31 cellular contexts compared by ENCODE assay signal in the genomic region with DNA sequence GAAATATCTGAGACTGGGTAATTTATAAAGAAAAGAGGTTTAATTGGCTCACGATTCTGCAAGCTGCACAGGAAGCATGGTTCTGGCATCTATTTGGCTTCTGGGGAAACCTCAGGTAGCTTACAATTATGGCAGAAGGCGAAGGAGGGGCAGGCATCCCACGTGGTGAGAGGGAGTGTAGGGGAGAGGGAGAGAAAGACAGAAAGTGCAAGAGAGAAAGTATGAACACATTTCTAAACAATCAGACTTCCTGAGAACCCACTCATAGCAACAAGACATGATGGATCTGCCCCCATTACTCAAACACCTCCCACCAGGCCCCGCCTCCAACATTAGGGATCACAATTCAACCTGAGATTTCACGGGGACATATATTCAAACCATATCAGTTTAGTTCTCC.
"Had no signal": no experiment of that assay in that cellular context is flagged by ENCODE, and none has a peak within 500 bp of the region (broad histone marks: within the 10 kb centered on the region; RNA-seq: fewer than 3 reads in every experiment).

No MANE protein-coding gene starts in this region.

- H3K36me3 Mint-ChIP-seq: activated naive CD8-positive, alpha-beta T cell treated with anti-CD3 and anti-CD28 coated beads, Interleukin-2, amount 10 ng/mL, durations not matched to agents 7 days and 5 days; brain had no signal

- ATAC-seq: activated CD4-positive, CD25-positive, alpha-beta regulatory T cell treated with anti-CD3 and anti-CD28 coated beads, Interleukin-2, amount 50 U/mL, for 24 hours; esophagus mucosa; foreskin keratinocyte; gastrocnemius medialis; heart left ventricle; T-cell had no signal

- DNase-seq: activated B cell treated with CpG ODN at 0.5 μM for 24 hours; activated CD4-positive, alpha-beta T cell treated with anti-CD3 and anti-CD28 coated beads for 4 hours; activated CD4-positive, alpha-beta T cell treated with anti-CD3 and anti-CD28 coated beads, Interleukin-2, amount 50 U/mL, for 1 hour; activated effector memory CD4-positive, alpha-beta T cell treated with anti-CD3 and anti-CD28 coated beads, Interleukin-2, amount 50 U/mL, for 16 hours; activated naive CD4-positive, alpha-beta T cell treated with anti-CD3 and anti-CD28 coated beads, Interleukin-2, amount 10 ng/mL, durations not matched to agents 7 days and 5 days; activated naive CD8-positive, alpha-beta T cell treated with anti-CD3 and anti-CD28 coated beads, Interleukin-2, amount 10 ng/mL, durations not matched to agents 7 days and 5 days; activated T-cell treated with anti-CD3 and anti-CD28 coated beads, Interleukin-2, amount 50 U/mL, for 4 hours; central memory CD4-positive, alpha-beta T cell; cerebellar nuclear complex; colonic mucosa; effector CD8-positive, alpha-beta T cell; endodermal cell; foreskin keratinocyte; gastrocnemius medialis; glutamatergic neuron; heart left ventricle; SK-N-SH; SW 1271; T-cell; T1000; WERI-Rb-1 had no signal

- H3K27ac ChIP-seq: ascending aorta, breast epithelium, cardiac muscle cell, colonic mucosa, foreskin keratinocyte, gastrocnemius medialis, heart left ventricle, WERI-Rb-1 had no signal

- H3K4me3 Mint-ChIP-seq: activated B cell treated with CpG ODN at 0.5 μM for 24 hours; activated naive CD4-positive, alpha-beta T cell treated with anti-CD3 and anti-CD28 coated beads, Interleukin-2, amount 10 ng/mL, durations not matched to agents 7 days and 5 days; activated naive CD8-positive, alpha-beta T cell treated with anti-CD3 and anti-CD28 coated beads, Interleukin-2, amount 10 ng/mL, durations not matched to agents 7 days and 5 days; activated T-cell treated with anti-CD3 and anti-CD28 coated beads, Interleukin-2, amount 50 U/mL, for 4 hours; brain; endodermal cell; T-cell; T-helper 1 cell treated with Interleukin-12 subunit alpha and Interleukin-12 subunit beta and Interleukin-4 antibody, amounts not matched to agents 30 μg/mL and 1 μg/mL, for 36 hours; T-helper 2 cell treated with Interferon-gamma antibody and Interleukin-4, amounts not matched to agents 5 μg/mL and 100 μg/mL, for 36 hours had no signal

- H3K27ac Mint-ChIP-seq: activated B cell treated with CpG ODN at 0.5 μM for 24 hours; activated naive CD4-positive, alpha-beta T cell treated with anti-CD3 and anti-CD28 coated beads, Interleukin-2, amount 10 ng/mL, durations not matched to agents 7 days and 5 days; activated naive CD4-positive, alpha-beta T cell treated with anti-CD3 and anti-CD28 coated beads, Interleukin-2, amount 50 U/mL, for 72 hours; activated naive CD8-positive, alpha-beta T cell treated with anti-CD3 and anti-CD28 coated beads, Interleukin-2, amount 10 ng/mL, durations not matched to agents 7 days and 5 days; activated T-helper 2 cell treated with anti-CD3 and anti-CD28 coated beads, Interferon-gamma antibody, Interleukin-2, Interleukin-4, amounts not matched to agents 10 μg/mL and 5 μg/mL and 100 μg/mL, durations not matched to agents 14 hours and 24 hours and 36 hours; brain; endodermal cell; T-cell; T-helper 1 cell treated with Interleukin-12 subunit alpha and Interleukin-12 subunit beta and Interleukin-4 antibody, amounts not matched to agents 30 μg/mL and 1 μg/mL, for 36 hours; T-helper 2 cell treated with Interferon-gamma antibody and Interleukin-4, amounts not matched to agents 5 μg/mL and 100 μg/mL, for 36 hours had no signal
